In genomic region chr3:42773409-42773751, GRCh38 we compare ENCODE assay signal across 8 cellular contexts. TPM values are rescaled to one million over a fixed set of nuclear protein-coding genes. Genes with fewer than 3 reads are reported as not detected.
DNase-seq lines count a peak whose midpoint lies in the region; ATAC-seq, FAIRE-seq and TF ChIP-seq lines count a peak whose summit lies in the region.

No MANE protein-coding gene starts in this region.

- FAIRE-seq in A549 (lab: Jason Lieb, UNC) = no peak

- ATAC-seq in A549 (peak in 1 of 2 experiments; percentile 39; a peak in 2 of 6 replicates), GM21447 (IDR thresholded peaks at IDR 0.05; ENCODE audit: unreplicated experiment) (peak; percentile 1), heart right ventricle (peak in 7 of 8 donors; percentile 2 to 44 (median 17))

- CTCF ChIA-PET in A549 (lab: Yijun Ruan, JAX) (no interaction called here), RWPE1 (lab: Yijun Ruan, JAX) (no interaction called here)

- no peak for TF ChIP-seq CTCF in A549 (IDR thresholded peaks at IDR 0.05)
- no peak for TF ChIP-seq CTCF in RWPE1 (conservative IDR thresholded peaks at IDR 0.05; ENCODE audit: low read depth)
- no peak for TF ChIP-seq CTCF in heart right ventricle (IDR thresholded peaks at IDR 0.05)
- no peak for TF ChIP-seq CTCF in stomach (IDR thresholded peaks at IDR 0.05)

- H3K4me3 ChIP-seq in A549 = peak overlapping the region; percentile 29
- H3K4me3 ChIP-seq in heart right ventricle = peak overlapping the region; percentile 23 to 64 (median 52)
- H3K4me3 ChIP-seq in stomach = peak overlapping the region; percentile 42 to 53 (median 48)

- no peaks in the 10 kb centered on the region for H3K4me1 ChIP-seq in A549
- H3K4me1 ChIP-seq in heart right ventricle = peaks cover 0 to 14% (median 7%) of the 10 kb centered on the region in 9 donors
- peaks cover 13 to 45% (median 29%) of the 10 kb centered on the region in 4 donors for H3K4me1 ChIP-seq in stomach

- intact Hi-C loops in heart right ventricle (cut with DNase I) = no loop called here
- intact Hi-C loops in stomach (cut with DNase I; ENCODE audit: low total_unique reads) = no loop called here

- H3K27ac ChIP-seq in A549 (no peak overlapping the region), RWPE1 (peak overlapping the region; percentile 34), heart right ventricle (peak overlapping the region in 9 of 10 donors; percentile 31 to 94 (median 72)), stomach (peak overlapping the region; percentile 33 to 86 (median 82))

- H3K9me3 ChIP-seq in A549 (no peaks in the 10 kb centered on the region), heart right ventricle (no peaks in the 10 kb centered on the region), stomach (no peaks in the 10 kb centered on the region)

- H3K27me3 ChIP-seq in heart right ventricle (no peaks in the 10 kb centered on the region), stomach (no peaks in the 10 kb centered on the region)

- peaks cover 0 to 5% (median 0%) of the 10 kb centered on the region in 9 donors for H3K36me3 ChIP-seq in heart right ventricle
- H3K36me3 ChIP-seq in stomach = no peaks in the 10 kb centered on the region

- H3K4me2 ChIP-seq in A549 = peak overlapping the region; percentile 36

- TF ChIP-seq EP300 in A549 (IDR thresholded peaks at IDR 0.05) (no peak), stomach (IDR thresholded peaks at IDR 0.05) (no peak)

- POLR2A ChIA-PET in A549 (lab: Yijun Ruan, JAX) (no interaction called here), RWPE1 (lab: Yijun Ruan, JAX; ENCODE audit: low non-redundant PET) (no interaction called here)

- TF ChIP-seq POLR2A in A549 (IDR thresholded peaks at IDR 0.05; ENCODE audit: low read length) (no peak), stomach (IDR thresholded peaks at IDR 0.05) (no peak)

- 42% methylated on average over 6 of the region's 6 CpGs for WGBS in A549 (ENCODE audit: missing lambda C conversion rate)
- 7 to 10% methylated on average over 6 of the region's 6 CpGs for WGBS in heart right ventricle, 2 donors
- 7 to 12% (median 9%) methylated on average over 6 of the region's 6 CpGs for WGBS in stomach, 5 donors

- DNase-seq in A549 (ENCODE audit: low read depth in 1 of 2, low spot score in 1 of 2) (no peak), RWPE1 (ENCODE audit: low spot score) (no peak), heart right ventricle (no peak), stomach (no peak), HuH-7.5 (ENCODE audit: low spot score) (no peak)
- no peak for DNase-seq in stimulated activated CD4-positive, alpha-beta T cell treated with anti-CD3 and anti-CD28 coated beads, Interleukin-2, amount 100 ng/mL, for 48 hours
- no peak for DNase-seq in activated CD4-positive, alpha-beta T cell treated with anti-CD3 and anti-CD28 coated beads, Interleukin-2, amount 50 U/mL, for 4 hours

- no peak for TF ChIP-seq RAD21 in A549 (conservative IDR thresholded peaks at IDR 0.05 in 1 of 2, IDR thresholded peaks at IDR 0.05 in 1 of 2)

TF ChIP-seq in A549, 52 proteins besides CTCF, POLR2A, EP300 and RAD21:
- TF ChIP-seq ZSCAN20 (CRISPR knock-in tag; IDR thresholded peaks at IDR 0.05) (no peak), FOXS1 (CRISPR knock-in tag; IDR thresholded peaks at IDR 0.05) (no peak)
TF ChIP-seq in A549: peak in this region for 0.

RNA-seq across cellular contexts. Expression of gene CCDC13, which starts 0.3 kb away (rescaled TPM):
- polyA plus RNA-seq in A549 (2011; rRNA removed) (0.47 and 0.49 TPM in 2 replicates), A549 (2017; fragmentation: RNase III; extraction: RNeasy Plus Mini Kit Qiagen cat#74134 plus additional on column Dnase treatment) (0.33 to 0.54 TPM (median 0.41 TPM) in 3 replicates), heart right ventricle (under 1 TPM; 0.44 to 0.52 TPM), stomach (1 to 10 TPM in 1 of 3 donors, under 1 TPM in 2; 0.44 to 2.9 (median 0.53) TPM)
- 0.27 and 0.38 TPM in 2 replicates for polyA plus RNA-seq in A549 (2012; cell fraction: cytosol; rRNA removed)
- 0.70 and 0.82 TPM in 2 replicates for polyA plus RNA-seq in A549 (2012; cell fraction: nucleus; rRNA removed)
- not detected in 2 replicates for polyA minus RNA-seq in A549 (2011; rRNA and poly(A)+ RNA removed)
- total RNA-seq in heart right ventricle (1 to 10 TPM in 2 of 10 donors, under 1 TPM in 6, not detected in 2; 0.16 to 1.2 (median 0.62) TPM), stomach (10 to 100 TPM in 2 of 5 donors, 1 to 10 TPM in 1, under 1 TPM in 1, not detected in 1; 0.58 to 31.7 (median 10.0) TPM)

RNA-seq across cellular contexts. Expression of gene HIGD1A, which starts 30.9 kb away (rescaled TPM):
- polyA plus RNA-seq in A549 (2011; rRNA removed) = 104 and 158 TPM in 2 replicates
- 38.5 and 43.3 TPM in 2 replicates for polyA plus RNA-seq in A549 (2012; cell fraction: cytosol; rRNA removed)
- 6.8 and 15.9 TPM in 2 replicates for polyA plus RNA-seq in A549 (2012; cell fraction: nucleus; rRNA removed)
- 137 to 147 TPM (median 146 TPM) in 3 replicates for polyA plus RNA-seq in A549 (2017; fragmentation: RNase III; extraction: RNeasy Plus Mini Kit Qiagen cat#74134 plus additional on column Dnase treatment)
- 13.4 and 14.7 TPM in 2 replicates for polyA minus RNA-seq in A549 (2011; rRNA and poly(A)+ RNA removed)
- 100 to 1,000 TPM; 276 to 397 (median 331) TPM for total RNA-seq in heart right ventricle
- 100 to 1,000 TPM; 179 to 399 TPM for polyA plus RNA-seq in heart right ventricle
- total RNA-seq in stomach = 100 to 1,000 TPM in 2 of 5 donors, 10 to 100 TPM in 3; 62.0 to 313 (median 98.8) TPM
- polyA plus RNA-seq in stomach = 100 to 1,000 TPM; 202 to 413 (median 311) TPM

RNA-seq across cellular contexts. Expression of gene ACKR2, which starts 35.9 kb away (rescaled TPM):
- polyA plus RNA-seq in A549 (2011; rRNA removed) = 0.06 and 0.16 TPM in 2 replicates
- 0.11 TPM in 1 of 2 replicates, not detected in the other for polyA plus RNA-seq in A549 (2012; cell fraction: cytosol; rRNA removed)
- not detected in 2 replicates for polyA plus RNA-seq in A549 (2012; cell fraction: nucleus; rRNA removed)
- polyA plus RNA-seq in A549 (2017; fragmentation: RNase III; extraction: RNeasy Plus Mini Kit Qiagen cat#74134 plus additional on column Dnase treatment) = 0.05 TPM in 1 of 3 replicates, not detected in the others
- polyA minus RNA-seq in A549 (2011; rRNA and poly(A)+ RNA removed) = 0.08 and 0.15 TPM in 2 replicates
- total RNA-seq in heart right ventricle = 1 to 10 TPM in 8 of 10 donors, under 1 TPM in 2; 0.93 to 2.1 (median 1.2) TPM
- polyA plus RNA-seq in heart right ventricle = under 1 TPM; 0.15 to 0.25 TPM
- total RNA-seq in stomach = 1 to 10 TPM in 1 of 5 donors, under 1 TPM in 1, not detected in 3; 0.72 to 2.4 TPM
- polyA plus RNA-seq in stomach = under 1 TPM; 0.15 to 0.50 (median 0.30) TPM

Comparison
In these comparisons a context has a peak if more than half of its experiments do, and no peak if none do; other contexts are left out.
1. H3K27ac ChIP-seq: peak in RWPE1 (single experiment), heart right ventricle (9 of 10) and stomach (5 of 5); none in A549 (0 of 2).
2. Peak in every context shown above with its lines, with median percentiles within 50 percentile points of each other: H3K4me3 ChIP-seq.